Comparison of ENCODE assay signal across 20 cellular contexts in genomic region chr3:181616088-181617070, GRCh38.
DNase-seq lines count a peak whose midpoint lies in the region; ATAC-seq and TF ChIP-seq lines count a peak whose summit lies in the region.
"Had no signal": no experiment of that assay in that cellular context is flagged by ENCODE, and none has a peak within 500 bp of the region (broad histone marks: within the 10 kb centered on the region; RNA-seq: fewer than 3 reads in every experiment).

No MANE protein-coding gene starts in this region.

- no peak for TF ChIP-seq CTCF in SK-N-SH (IDR thresholded peaks at IDR 0.05)
- TF ChIP-seq CTCF in neural progenitor cell (IDR thresholded peaks at IDR 0.05) = no peak

- H3K36me3 ChIP-seq in SK-N-SH (replicated peaks in 1 of 2; ENCODE audit: control insufficient read depth in 1 of 2, insufficient read depth in 2 of 2, low read length in 1 of 2) (no peaks in the 10 kb centered on the region), neural progenitor cell (no peaks in the 10 kb centered on the region)

- H4K20me1 ChIP-seq in SK-N-SH (ENCODE audit: insufficient read depth) = no peaks in the 10 kb centered on the region
- H4K20me1 ChIP-seq in neural progenitor cell (ENCODE audit: low read depth) = no peaks in the 10 kb centered on the region

- H3K4me3 ChIP-seq in SK-N-SH (ENCODE audit: low read depth in 2 of 2, low read length in 1 of 2) (no peak overlapping the region), neural progenitor cell (no peak overlapping the region)

- peaks cover 53% of the 10 kb centered on the region for H3K4me1 Mint-ChIP-seq in neural progenitor cell
- H3K4me1 Mint-ChIP-seq: B cell had no signal

- TF ChIP-seq RAD21 in SK-N-SH (IDR thresholded peaks at IDR 0.05; ENCODE audit: low read length) = no peak

- H3K9me3 ChIP-seq in SK-N-SH = no peaks in the 10 kb centered on the region
- H3K9me3 ChIP-seq in neural progenitor cell (ENCODE audit: low read depth) = no peaks in the 10 kb centered on the region

- no peak overlapping the region for H3K9ac ChIP-seq in SK-N-SH
- H3K9ac ChIP-seq in neural progenitor cell = peak overlapping the region; percentile 42
- H3K9ac ChIP-seq: KMS-11 had no signal

- no peaks in the 10 kb centered on the region for H3K9me2 ChIP-seq in SK-N-SH

- TF ChIP-seq EP300 in SK-N-SH (IDR thresholded peaks at IDR 0.05; ENCODE audit: borderline replicate concordance in 1 of 2, low read depth in 1 of 2, low read length in 1 of 2) = no peak

- H3K79me2 ChIP-seq in SK-N-SH (ENCODE audit: insufficient read depth) (no peaks in the 10 kb centered on the region), neural progenitor cell (ENCODE audit: low read depth) (peaks cover 88% of the 10 kb centered on the region)

- H3K27me3 ChIP-seq in SK-N-SH (ENCODE audit: insufficient read depth) (no peaks in the 10 kb centered on the region), neural progenitor cell (no peaks in the 10 kb centered on the region)

- no peaks in the 10 kb centered on the region for H3K27me3 Mint-ChIP-seq in neural progenitor cell (ENCODE audit: insufficient read depth, low read depth)
- H3K27me3 Mint-ChIP-seq: B cell had no signal

- H3K27ac ChIP-seq in SK-N-SH (ENCODE audit: low read depth in 2 of 2, low read length in 1 of 2) (no peak overlapping the region), cingulate gyrus (ENCODE audit: low read depth, low read length) (peak overlapping the region; percentile 52), neural progenitor cell (peak overlapping the region; percentile 57)
- H3K27ac ChIP-seq: KMS-11 had no signal

- H3K4me2 ChIP-seq in SK-N-SH (no peak overlapping the region), neural progenitor cell (peak overlapping the region; percentile 34)
- H3K4me2 ChIP-seq: KMS-11 had no signal

- no peak overlapping the region for H3K4me3 Mint-ChIP-seq in neural progenitor cell
- H3K4me3 Mint-ChIP-seq: B cell had no signal

- H3K27ac Mint-ChIP-seq in neural progenitor cell = no peak overlapping the region
- H3K27ac Mint-ChIP-seq: B cell had no signal

- DNase-seq in SK-N-SH = no peak
- DNase-seq in neural progenitor cell (ENCODE audit: low spot score) = no peak
- no peak for DNase-seq in activated gamma-delta T cell (lab: John Stamatoyannopoulos, UW)
- no peak for DNase-seq in NCI-H1436 treated with DMSO at 0.1 percent for 48 hours (lab: John Stamatoyannopoulos, UW)
- no peak for DNase-seq in stimulated activated CD4-positive, alpha-beta T cell treated with anti-CD3 and anti-CD28 coated beads, Interleukin-4, amount 100 ng/mL, for 24 hours
- DNase-seq in activated gamma-delta T cell treated with Interleukin-2 at 50 U/mL for 16 hours = no peak
- DNase-seq: 8988T, COR-L47, H7, NCI-H1694, NCI-H2081 treated with DMSO at 0.1 percent for 48 hours, NCI-H2227 treated with DMSO at 0.1 percent for 48 hours, NCI-H510A treated with DMSO at 0.1 percent for 48 hours, PC-3, RPMI8226, SHP77 treated with DMSO at 0.1 percent for 48 hours had no signal

- no peaks in the 10 kb centered on the region for H3K9me3 Mint-ChIP-seq in neural progenitor cell

- ATAC-seq in SK-N-SH treated with all-trans-retinoic acid at 6 μM for 48 hours = no peak
- ATAC-seq: PC-3 had no signal

- H3K4me1 ChIP-seq in SK-N-SH (ENCODE audit: control insufficient read depth in 1 of 2, insufficient read depth in 2 of 2, low read depth in 1 of 2, low read length in 1 of 2) (peaks cover 0 to 2% of the 10 kb centered on the region in 2 experiments; a peak in 2 of 4 replicates), neural progenitor cell (peaks cover 83% of the 10 kb centered on the region)

- no peak overlapping the region for H2AFZ ChIP-seq in SK-N-SH (ENCODE audit: low read depth)
- peak overlapping the region; percentile 18 for H2AFZ ChIP-seq in neural progenitor cell (replicated peaks)

- H3F3A ChIP-seq in SK-N-SH (replicated peaks; ENCODE audit: insufficient read depth) (no peaks in the 10 kb centered on the region), neural progenitor cell (ENCODE audit: low read depth) (peaks cover 11% of the 10 kb centered on the region)

- 64% methylated on average over 2 of the region's 2 CpGs for WGBS in SK-N-SH (ENCODE audit: low lambda C conversion rate)

- CTCF ChIA-PET in SK-N-SH (lab: Yijun Ruan, JAX) = interaction anchor here (1.1 kb wide), 1 partner anchor 46 kb away, joined by 4 read pairs; no protein-coding TSS in a partner anchor

- no peaks in the 10 kb centered on the region for H3K36me3 Mint-ChIP-seq in neural progenitor cell

- POLR2A ChIA-PET in SK-N-SH (lab: Yijun Ruan, JAX) = no interaction called here

TF ChIP-seq in SK-N-SH, 30 proteins besides CTCF, POLR2A, EP300 and RAD21:
- TF ChIP-seq MAX (IDR thresholded peaks at IDR 0.05; ENCODE audit: low read depth) (no peak), RFX5 (IDR thresholded peaks at IDR 0.05; ENCODE audit: low read length) (no peak), GATA2 (CRISPR knock-in tag; IDR thresholded peaks at IDR 0.05) (peak; percentile 44; the same call in 1 of the 2 replicates), FOXM1 (IDR thresholded peaks at IDR 0.05; ENCODE audit: low read depth) (no peak), TAF1 (IDR thresholded peaks at IDR 0.05; ENCODE audit: borderline replicate concordance, low read depth, low read length) (no peak)

TF ChIP-seq in SK-N-SH treated with all-trans-retinoic acid at 6 μM for 48 hours, 23 proteins besides CTCF, POLR2A, EP300 and RAD21:
- TF ChIP-seq ZNF565 (CRISPR knock-in tag; conservative IDR thresholded peaks at IDR 0.05; ENCODE audit: low read depth) (no peak), ZNF8 (CRISPR knock-in tag; IDR thresholded peaks at IDR 0.05) (no peak), GLIS3 (CRISPR knock-in tag; IDR thresholded peaks at IDR 0.05) (no peak)

Comparison
In these comparisons a context has a peak if more than half of its experiments do, and no peak if none do; other contexts are left out.
1. H3K27ac ChIP-seq: peak in cingulate gyrus (single experiment) and neural progenitor cell (single experiment); none in SK-N-SH (0 of 2).